8 cellular contexts compared by ENCODE assay signal in genomic region chr6:127069659-127070279, GRCh38. TPM values are rescaled to one million over a fixed set of nuclear protein-coding genes. Genes with fewer than 3 reads are reported as not detected.
DNase-seq lines count a peak whose midpoint lies in the region; ATAC-seq and TF ChIP-seq lines count a peak whose summit lies in the region.

No MANE protein-coding gene starts in this region.

- WGBS in prostate gland = 60% methylated on average over 3 of the region's 3 CpGs

- intact Hi-C loops in prostate gland (cut with DNase I) = no loop called here

- no peaks in the 10 kb centered on the region for H3K27me3 ChIP-seq in prostate gland (replicated peaks; ENCODE audit: insufficient read depth)

- H3K4me3 Mint-ChIP-seq in endothelial cell (ENCODE audit: unreplicated experiment) = no peak overlapping the region
- no peak overlapping the region for H3K4me3 Mint-ChIP-seq in activated T-cell treated with anti-CD3 and anti-CD28 coated beads, Interleukin-2, amount 50 U/mL, for 4 hours

- TF ChIP-seq POLR2A in prostate gland (IDR thresholded peaks at IDR 0.05) = no peak

- H3K27me3 Mint-ChIP-seq in endothelial cell (ENCODE audit: unreplicated experiment) = no peaks in the 10 kb centered on the region
- peaks cover 4% of the 10 kb centered on the region for H3K27me3 Mint-ChIP-seq in activated T-cell treated with anti-CD3 and anti-CD28 coated beads, Interleukin-2, amount 50 U/mL, for 4 hours (ENCODE audit: low read depth)

- TF ChIP-seq CTCF in GM12865 (IDR thresholded peaks at IDR 0.05; ENCODE audit: insufficient read depth, low read depth, low read length, missing control alignments) (peak; percentile 31), endothelial cell (IDR thresholded peaks at IDR 0.05; ENCODE audit: unreplicated experiment) (peak; percentile 75), prostate gland (IDR thresholded peaks at IDR 0.05) (peak; percentile 19 to 46 (median 42))

- peak; percentile 13 for DNase-seq in GM12865 (ENCODE audit: low read depth)
- DNase-seq in NAMALWA (ENCODE audit: low spot score) = peak; percentile 33
- DNase-seq in endothelial cell (ENCODE audit: low spot score) = no peak
- DNase-seq in prostate gland (ENCODE audit: low spot score) = no peak
- DNase-seq in stimulated activated CD4-positive, alpha-beta T cell treated with anti-CD3 and anti-CD28 coated beads, Interleukin-4, amount 100 ng/mL, for 1 hour = no peak
- DNase-seq in NCI-H345 treated with DMSO at 0.1 percent for 48 hours (lab: John Stamatoyannopoulos, UW; ENCODE audit: unreplicated experiment) = no peak
- no peak for DNase-seq in activated T-cell treated with anti-CD3 and anti-CD28 coated beads, Interleukin-2, amount 50 U/mL, for 4 hours

- no peak overlapping the region for H3K27ac Mint-ChIP-seq in endothelial cell (ENCODE audit: unreplicated experiment)

- H3K4me1 Mint-ChIP-seq in endothelial cell (ENCODE audit: unreplicated experiment) = no peaks in the 10 kb centered on the region
- H3K4me1 Mint-ChIP-seq in activated T-cell treated with anti-CD3 and anti-CD28 coated beads, Interleukin-2, amount 50 U/mL, for 4 hours (ENCODE audit: low read depth) = no peaks in the 10 kb centered on the region

- no peak overlapping the region for H3K27ac ChIP-seq in prostate gland

- no peaks in the 10 kb centered on the region for H3K9me3 Mint-ChIP-seq in endothelial cell (ENCODE audit: unreplicated experiment)
- no peaks in the 10 kb centered on the region for H3K9me3 Mint-ChIP-seq in activated T-cell treated with anti-CD3 and anti-CD28 coated beads, Interleukin-2, amount 50 U/mL, for 4 hours

- H3K36me3 Mint-ChIP-seq in endothelial cell (ENCODE audit: low read depth, unreplicated experiment) = no peaks in the 10 kb centered on the region
- no peaks in the 10 kb centered on the region for H3K36me3 Mint-ChIP-seq in activated T-cell treated with anti-CD3 and anti-CD28 coated beads, Interleukin-2, amount 50 U/mL, for 4 hours (ENCODE audit: insufficient read depth)

- peak; percentile 85 for ATAC-seq in GM21723 (IDR thresholded peaks at IDR 0.05; ENCODE audit: unreplicated experiment)
- ATAC-seq in activated T-cell treated with anti-CD3 and anti-CD28 coated beads, Interleukin-2, amount 50 U/mL, for 4 hours = no peak

- no peaks in the 10 kb centered on the region for H3K36me3 ChIP-seq in prostate gland

- H3K4me3 ChIP-seq in GM12865 (ENCODE audit: low read depth, low read length) = no peak overlapping the region
- no peak overlapping the region for H3K4me3 ChIP-seq in prostate gland

- H3K4me1 ChIP-seq in prostate gland (replicated peaks) = no peaks in the 10 kb centered on the region

- H3K9me3 ChIP-seq in prostate gland = no peaks in the 10 kb centered on the region

RNA-seq across cellular contexts. Expression of gene RSPO3, which starts 48.7 kb away (rescaled TPM):
- 0.59 TPM for total RNA-seq in endothelial cell (ENCODE audit: unreplicated experiment)
- total RNA-seq in prostate gland = 1 to 10 TPM; 1.9 to 4.8 TPM
- not detected for total RNA-seq in activated T-cell treated with anti-CD3 and anti-CD28 coated beads, Interleukin-2, amount 50 U/mL, for 4 hours

Comparison
In these comparisons a context has a peak if more than half of its experiments do, and no peak if none do; other contexts are left out.
1. DNase-seq: peak in GM12865 (single experiment) and NAMALWA (single experiment); none in endothelial cell (single experiment), prostate gland (single experiment), stimulated activated CD4-positive, alpha-beta T cell treated with anti-CD3 and anti-CD28 coated beads, Interleukin-4, amount 100 ng/mL, for 1 hour (single experiment), NCI-H345 treated with DMSO at 0.1 percent for 48 hours (single experiment) and activated T-cell treated with anti-CD3 and anti-CD28 coated beads, Interleukin-2, amount 50 U/mL, for 4 hours (single experiment).
2. Peak in every context shown above with its lines, with median percentiles within 50 percentile points of each other: CTCF ChIP-seq.